3 cellular contexts compared by ENCODE assay signal in genomic region chr5:166286832-166287231, GRCh38.
"Had no signal": no experiment of that assay in that cellular context is flagged by ENCODE, and none has a peak within 500 bp of the region (broad histone marks: within the 10 kb centered on the region; RNA-seq: fewer than 3 reads in every experiment).

No MANE protein-coding gene starts in this region.

- DNase-seq: GDM1, GF-D8 had no signal

- ATAC-seq: GM12878 had no signal

- H3K4me3 ChIP-seq: GM12878 had no signal
